ENCODE assay signal across 7 cellular contexts in genomic region chr12:3303410-3304136, GRCh38.
DNase-seq lines count a peak whose midpoint lies in the region; ATAC-seq, FAIRE-seq and TF ChIP-seq lines count a peak whose summit lies in the region.

No MANE protein-coding gene starts in this region.

- peak overlapping the region; percentile 57; the same call in 1 of the 2 replicates for H3K27ac ChIP-seq in HCT116 (ENCODE audit: low read depth, low read length)
- no peak overlapping the region for H3K27ac ChIP-seq in mesendoderm (ENCODE audit: low read depth, low read length)
- H3K27ac ChIP-seq in gastrocnemius medialis: no peak overlapping the region

- DNase-seq in HCT116 (ENCODE audit: low read depth, low spot score) (no peak), NCI-H2107 treated with DMSO at 0.1 percent for 48 hours (lab: John Stamatoyannopoulos, UW; ENCODE audit: unreplicated experiment) (peak; percentile 85), astrocyte of the cerebellum (ENCODE audit: low read depth) (no peak), mesendoderm (peak; percentile 70), gastrocnemius medialis (no peak), GM12891 (ENCODE audit: insufficient read length, low spot score) (no peak)

- H3K27me3 ChIP-seq in HCT116 (ENCODE audit: insufficient read depth, low read length) (no peaks in the 10 kb centered on the region), mesendoderm (ENCODE audit: insufficient read depth, low read length, poor library complexity) (no peaks in the 10 kb centered on the region), gastrocnemius medialis (no peaks in the 10 kb centered on the region)

- intact Hi-C loops in HCT116 (cut with micrococcal nuclease): loop anchor here (10.0 kb wide), 1 partner anchor 221 kb away; no protein-coding TSS in a partner anchor
- intact Hi-C loops in gastrocnemius medialis (cut with DNase I; ENCODE audit: low total_unique reads): loop anchor here (5.0 to 10.0 kb wide), 2 partner anchors 351 to 974 kb away; no protein-coding TSS in a partner anchor

- CTCF ChIA-PET in HCT116 (lab: Charles Lee): interaction anchor here (0.9 to 2.1 kb wide), 7 partner anchors 10 to 500 kb away, joined by 3 to 13 read pairs (median 8); no protein-coding TSS in a partner anchor

- H3K18ac ChIP-seq in mesendoderm (ENCODE audit: low read length): no peak overlapping the region

- no peak overlapping the region for H2AK5ac ChIP-seq in mesendoderm (ENCODE audit: low read length)

- H4K20me1 ChIP-seq in HCT116 (ENCODE audit: insufficient read depth): no peaks in the 10 kb centered on the region

- no CpG with 5 or more reads among the region's 18 CpGs for WGBS in mesendoderm (ENCODE audit: extremely low coverage, insufficient coverage, low lambda C conversion rate)

- no peak overlapping the region for H2BK5ac ChIP-seq in mesendoderm (ENCODE audit: low read length)

- H2AFZ ChIP-seq in HCT116 (ENCODE audit: low read depth, low read length, poor library complexity, severe bottlenecking): no peak overlapping the region

- no peak overlapping the region for H3K56ac ChIP-seq in mesendoderm (ENCODE audit: low read length)

- no TSS peak for BruUV-seq in HCT116 (replicated peaks; lab: Mats Ljungman, UMichigan)

- H3K79me2 ChIP-seq in HCT116 (ENCODE audit: insufficient read depth, low read length) (no peaks in the 10 kb centered on the region), mesendoderm (ENCODE audit: control insufficient read depth, insufficient read depth, low read length) (no peaks in the 10 kb centered on the region)

- H3K9me3 ChIP-seq in HCT116 (ENCODE audit: control insufficient read depth in 1 of 2, insufficient read depth in 1 of 2, low read depth in 1 of 2, low read length in 2 of 2) (no peaks in the 10 kb centered on the region), gastrocnemius medialis (no peaks in the 10 kb centered on the region)

- no peak for TF ChIP-seq POLR2A in HCT116 (IDR thresholded peaks at IDR 0.05; ENCODE audit: borderline replicate concordance, extremely low read depth, insufficient read depth, insufficient read length)
- no peak for TF ChIP-seq POLR2A in gastrocnemius medialis (IDR thresholded peaks at IDR 0.05)
- no peak for TF ChIP-seq POLR2A in GM12891 (IDR thresholded peaks at IDR 0.05; ENCODE audit: low read depth, low read length)

- ATAC-seq in HCT116 (peak; percentile 41), GM18870 (IDR thresholded peaks at IDR 0.05; ENCODE audit: unreplicated experiment) (no peak), gastrocnemius medialis (no peak)

- H3K4me1 ChIP-seq in HCT116 (ENCODE audit: control insufficient read depth in 1 of 2, insufficient read depth in 2 of 2, low read length in 2 of 2) (peaks cover 24 to 43% of the 10 kb centered on the region in 2 experiments), mesendoderm (ENCODE audit: control insufficient read depth, low read depth, low read length) (no peaks in the 10 kb centered on the region), gastrocnemius medialis (peaks cover 14% of the 10 kb centered on the region in 2 donors)

- TF ChIP-seq CTCF in HCT116 (IDR thresholded peaks at IDR 0.05 in 2 of 3, conservative IDR thresholded peaks at IDR 0.05 in 1 of 3; ENCODE audit: borderline replicate concordance in 1 of 3, insufficient read depth in 1 of 3, low read depth in 2 of 3, low read length in 2 of 3) (peak; percentile 45 to 57 (median 57); a peak in 5 of 6 replicates), astrocyte of the cerebellum (IDR thresholded peaks at IDR 0.05; ENCODE audit: low read depth, low read length, missing control alignments) (peak; percentile 29), gastrocnemius medialis (IDR thresholded peaks at IDR 0.05 in 4 of 5, conservative IDR thresholded peaks at IDR 0.05 in 1 of 5) (no peak)

- TF ChIP-seq RAD21 in HCT116 (IDR thresholded peaks at IDR 0.05; ENCODE audit: low read depth): peak; percentile 81

- RAD21 ChIA-PET in HCT116 (lab: Charles Lee; ENCODE audit: low non-redundant PET in 1 of 2, low total read pairs in 2 of 2, uncharacterized antibody in 2 of 2, unreplicated experiment in 2 of 2): interaction anchor here in 1 of 2 experiments (0.6 kb wide), 1 partner anchor 154 kb away, joined by 4 read pairs; no protein-coding TSS in a partner anchor

- no peak overlapping the region for H4K8ac ChIP-seq in mesendoderm (ENCODE audit: low read depth, low read length)

- no peaks in the 10 kb centered on the region for H3K9me2 ChIP-seq in HCT116 (ENCODE audit: insufficient read depth)

- H2BK15ac ChIP-seq in mesendoderm (replicated peaks; ENCODE audit: low read depth): no peak overlapping the region

- POLR2A ChIA-PET in HCT116 (lab: Charles Lee): no interaction called here

- no peaks in the 10 kb centered on the region for H3K36me3 ChIP-seq in HCT116 (ENCODE audit: control insufficient read depth in 1 of 2, insufficient read depth in 2 of 2, low read length in 2 of 2)
- H3K36me3 ChIP-seq in mesendoderm (ENCODE audit: control insufficient read depth, insufficient read depth, low read length): no peaks in the 10 kb centered on the region
- no peaks in the 10 kb centered on the region for H3K36me3 ChIP-seq in gastrocnemius medialis

- H3K4me2 ChIP-seq in HCT116 (ENCODE audit: low read length) (peak overlapping the region; percentile 62), mesendoderm (ENCODE audit: low read length) (no peak overlapping the region)

- H4K5ac ChIP-seq in mesendoderm (ENCODE audit: low read length): no peak overlapping the region

- FAIRE-seq in GM12891 (lab: Jason Lieb, UNC): no peak

- no peak overlapping the region for H3K4ac ChIP-seq in mesendoderm (ENCODE audit: low read depth, low read length)

- in situ Hi-C loops in astrocyte of the cerebellum (cut with HindIII; ENCODE audit: low sequenced_read_pairs): no loop called here
- in situ Hi-C loops in gastrocnemius medialis (cut with MboI; ENCODE audit: low sequenced_read_pairs in 4 of 4): loop anchor here in 1 of 4 donors (25.0 kb wide), 1 partner anchor 334 kb away; no protein-coding TSS in a partner anchor

- peak overlapping the region; percentile 42 for H3K9ac ChIP-seq in HCT116 (ENCODE audit: low read length)
- no peak overlapping the region for H3K9ac ChIP-seq in mesendoderm (ENCODE audit: low read length)

- no peak overlapping the region for H3K23ac ChIP-seq in mesendoderm (ENCODE audit: low read length)

- H3K4me3 ChIP-seq in HCT116 (replicated peaks in 1 of 2; ENCODE audit: low read depth in 1 of 2, low read length in 2 of 2) (no peak overlapping the region), astrocyte of the cerebellum (ENCODE audit: low read depth, low read length) (no peak overlapping the region), mesendoderm (ENCODE audit: low read length) (no peak overlapping the region), gastrocnemius medialis (no peak overlapping the region)

- no peaks in the 10 kb centered on the region for H3K79me1 ChIP-seq in mesendoderm (ENCODE audit: low read length)

- H2BK120ac ChIP-seq in mesendoderm (ENCODE audit: low read depth, low read length): no peak overlapping the region

TF ChIP-seq in HCT116, 20 proteins besides CTCF, POLR2A, EP300 and RAD21:
- TF ChIP-seq POLR2AphosphoS5 (IDR thresholded peaks at IDR 0.05; ENCODE audit: low read depth, low read length): no peak
- TF ChIP-seq SRF (IDR thresholded peaks at IDR 0.05; ENCODE audit: low read depth): no peak
- no peak for TF ChIP-seq ZBTB33 (IDR thresholded peaks at IDR 0.05; ENCODE audit: extremely low read depth, insufficient replicate concordance, low read length)
- no peak for TF ChIP-seq ZNF274 (IDR thresholded peaks at IDR 0.05; ENCODE audit: low read depth, low read length)

TF ChIP-seq in GM12891, 5 proteins besides CTCF, POLR2A, EP300 and RAD21:
- no peak for TF ChIP-seq TAF1 (IDR thresholded peaks at IDR 0.05; ENCODE audit: low read depth, low read length)

Comparison
In these comparisons a context has a peak if more than half of its experiments do, and no peak if none do; other contexts are left out.
1. DNase-seq: peak in NCI-H2107 treated with DMSO at 0.1 percent for 48 hours (single experiment) and mesendoderm (single experiment); none in HCT116 (single experiment), astrocyte of the cerebellum (single experiment), gastrocnemius medialis (0 of 2) and GM12891 (single experiment).
2. CTCF ChIP-seq: peak in HCT116 (3 of 3) and astrocyte of the cerebellum (single experiment); none in gastrocnemius medialis (0 of 5).